In the genomic region with DNA sequence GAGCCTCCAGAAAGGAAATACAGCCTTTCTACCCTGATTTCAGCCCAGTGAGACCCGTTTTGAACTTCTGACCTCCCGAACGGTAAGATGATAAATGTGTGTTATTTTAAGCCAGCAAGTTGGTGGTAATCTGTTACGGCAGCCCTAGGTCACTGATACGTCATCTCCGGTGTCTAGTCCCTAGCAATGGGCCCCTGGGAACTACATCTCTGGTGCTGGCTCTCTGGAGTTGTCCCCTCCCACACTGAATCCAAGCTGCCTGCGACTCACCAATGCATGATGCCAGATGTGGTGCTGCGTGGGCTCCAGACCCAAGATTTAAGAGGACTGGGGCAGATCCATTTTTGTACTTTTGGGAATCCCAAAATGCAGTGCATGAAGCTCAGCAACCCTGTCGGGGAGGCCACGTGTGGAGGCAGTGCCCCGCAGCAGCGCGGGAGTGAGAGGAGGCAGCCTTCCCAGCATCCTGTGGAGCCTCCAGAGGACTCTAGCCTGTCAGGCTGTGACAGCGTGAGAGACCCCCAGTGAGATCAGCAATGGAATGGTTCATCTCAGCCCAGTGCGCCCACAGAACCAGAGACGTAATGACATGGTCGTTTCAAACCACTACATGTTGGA, we compare ENCODE assay signal across 1 cellular context.
TF ChIP-seq lines count a peak whose summit lies in the region.

No MANE protein-coding gene starts in this region.

TF ChIP-seq in HepG2, 621 proteins besides CTCF, POLR2A, EP300 and RAD21:
- TF ChIP-seq ZNF235 (CRISPR knock-in tag; IDR thresholded peaks at IDR 0.05; ENCODE audit: borderline replicate concordance) (no peak), ZNF274 (CRISPR knock-in tag; IDR thresholded peaks at IDR 0.05) (0 out of 2 replicates have a peak, but pooled peaks have one; percentile 39), ZNF598 (CRISPR knock-in tag; IDR thresholded peaks at IDR 0.05; ENCODE audit: borderline replicate concordance) (peak; percentile 77; the same call in 1 of the 2 replicates), GABPB1 (CRISPR knock-in tag; IDR thresholded peaks at IDR 0.05) (peak; percentile 52; the same call in 1 of the 2 replicates), ZBTB38 (CRISPR knock-in tag; IDR thresholded peaks at IDR 0.05) (0 out of 2 replicates have a peak, but pooled peaks have one; percentile 37), ZBTB21 (CRISPR knock-in tag; IDR thresholded peaks at IDR 0.05) (peak; percentile 85), CREB1 (IDR thresholded peaks at IDR 0.05) (peak; percentile 71), CREB1 (CRISPR knock-in tag; IDR thresholded peaks at IDR 0.05) (peak; percentile 80), EZH2 (conservative IDR thresholded peaks at IDR 0.05; ENCODE audit: low read depth, low read length) (no peak), CCAR2 (optimal IDR thresholded peaks at IDR 0.05; ENCODE audit: low read depth, low read length) (no peak), PHF20 (CRISPR knock-in tag; IDR thresholded peaks at IDR 0.05) (0 out of 2 replicates have a peak, but pooled peaks have one; percentile 17), CREM (IDR thresholded peaks at IDR 0.05) (0 out of 2 replicates have a peak, but pooled peaks have one; percentile 14), CREM (CRISPR knock-in tag; IDR thresholded peaks at IDR 0.05) (no peak), ZNF768 (CRISPR knock-in tag; IDR thresholded peaks at IDR 0.05) (peak; percentile 41; the same call in 1 of the 2 replicates), ATF1 (CRISPR knock-in tag; IDR thresholded peaks at IDR 0.05) (peak; percentile 29; the same call in 1 of the 2 replicates), ZNF460 (CRISPR knock-in tag; IDR thresholded peaks at IDR 0.05; ENCODE audit: borderline replicate concordance) (no peak), ZNF292 (CRISPR knock-in tag; IDR thresholded peaks at IDR 0.05; ENCODE audit: borderline replicate concordance, low read depth) (peak; percentile 40; the same call in 1 of the 2 replicates), GABPA (IDR thresholded peaks at IDR 0.05; ENCODE audit: low read depth, low read length) (no peak), GABPA (CRISPR knock-in tag; IDR thresholded peaks at IDR 0.05; ENCODE audit: low read depth) (peak; percentile 43), HOXA3 (CRISPR knock-in tag; IDR thresholded peaks at IDR 0.05) (peak; percentile 77)
- TF ChIP-seq, protein P1, sequence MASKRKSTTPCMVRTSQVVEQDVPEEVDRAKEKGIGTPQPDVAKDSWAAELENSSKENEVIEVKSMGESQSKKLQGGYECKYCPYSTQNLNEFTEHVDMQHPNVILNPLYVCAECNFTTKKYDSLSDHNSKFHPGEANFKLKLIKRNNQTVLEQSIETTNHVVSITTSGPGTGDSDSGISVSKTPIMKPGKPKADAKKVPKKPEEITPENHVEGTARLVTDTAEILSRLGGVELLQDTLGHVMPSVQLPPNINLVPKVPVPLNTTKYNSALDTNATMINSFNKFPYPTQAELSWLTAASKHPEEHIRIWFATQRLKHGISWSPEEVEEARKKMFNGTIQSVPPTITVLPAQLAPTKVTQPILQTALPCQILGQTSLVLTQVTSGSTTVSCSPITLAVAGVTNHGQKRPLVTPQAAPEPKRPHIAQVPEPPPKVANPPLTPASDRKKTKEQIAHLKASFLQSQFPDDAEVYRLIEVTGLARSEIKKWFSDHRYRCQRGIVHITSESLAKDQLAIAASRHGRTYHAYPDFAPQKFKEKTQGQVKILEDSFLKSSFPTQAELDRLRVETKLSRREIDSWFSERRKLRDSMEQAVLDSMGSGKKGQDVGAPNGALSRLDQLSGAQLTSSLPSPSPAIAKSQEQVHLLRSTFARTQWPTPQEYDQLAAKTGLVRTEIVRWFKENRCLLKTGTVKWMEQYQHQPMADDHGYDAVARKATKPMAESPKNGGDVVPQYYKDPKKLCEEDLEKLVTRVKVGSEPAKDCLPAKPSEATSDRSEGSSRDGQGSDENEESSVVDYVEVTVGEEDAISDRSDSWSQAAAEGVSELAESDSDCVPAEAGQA (IDR thresholded peaks at IDR 0.05; ENCODE audit: low read depth): peak; percentile 73; the same call in 1 of the 2 replicates
- TF ChIP-seq, protein P1 (CRISPR knock-in tag; IDR thresholded peaks at IDR 0.05; ENCODE audit: borderline replicate concordance): no peak
- TF ChIP-seq, protein P2, sequence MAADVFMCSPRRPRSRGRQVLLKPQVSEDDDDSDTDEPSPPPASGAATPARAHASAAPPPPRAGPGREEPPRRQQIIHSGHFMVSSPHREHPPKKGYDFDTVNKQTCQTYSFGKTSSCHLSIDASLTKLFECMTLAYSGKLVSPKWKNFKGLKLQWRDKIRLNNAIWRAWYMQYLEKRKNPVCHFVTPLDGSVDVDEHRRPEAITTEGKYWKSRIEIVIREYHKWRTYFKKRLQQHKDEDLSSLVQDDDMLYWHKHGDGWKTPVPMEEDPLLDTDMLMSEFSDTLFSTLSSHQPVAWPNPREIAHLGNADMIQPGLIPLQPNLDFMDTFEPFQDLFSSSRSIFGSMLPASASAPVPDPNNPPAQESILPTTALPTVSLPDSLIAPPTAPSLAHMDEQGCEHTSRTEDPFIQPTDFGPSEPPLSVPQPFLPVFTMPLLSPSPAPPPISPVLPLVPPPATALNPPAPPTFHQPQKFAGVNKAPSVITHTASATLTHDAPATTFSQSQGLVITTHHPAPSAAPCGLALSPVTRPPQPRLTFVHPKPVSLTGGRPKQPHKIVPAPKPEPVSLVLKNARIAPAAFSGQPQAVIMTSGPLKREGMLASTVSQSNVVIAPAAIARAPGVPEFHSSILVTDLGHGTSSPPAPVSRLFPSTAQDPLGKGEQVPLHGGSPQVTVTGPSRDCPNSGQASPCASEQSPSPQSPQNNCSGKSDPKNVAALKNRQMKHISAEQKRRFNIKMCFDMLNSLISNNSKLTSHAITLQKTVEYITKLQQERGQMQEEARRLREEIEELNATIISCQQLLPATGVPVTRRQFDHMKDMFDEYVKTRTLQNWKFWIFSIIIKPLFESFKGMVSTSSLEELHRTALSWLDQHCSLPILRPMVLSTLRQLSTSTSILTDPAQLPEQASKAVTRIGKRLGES (CRISPR knock-in tag; IDR thresholded peaks at IDR 0.05; ENCODE audit: borderline replicate concordance): no peak
- TF ChIP-seq, protein P3, sequence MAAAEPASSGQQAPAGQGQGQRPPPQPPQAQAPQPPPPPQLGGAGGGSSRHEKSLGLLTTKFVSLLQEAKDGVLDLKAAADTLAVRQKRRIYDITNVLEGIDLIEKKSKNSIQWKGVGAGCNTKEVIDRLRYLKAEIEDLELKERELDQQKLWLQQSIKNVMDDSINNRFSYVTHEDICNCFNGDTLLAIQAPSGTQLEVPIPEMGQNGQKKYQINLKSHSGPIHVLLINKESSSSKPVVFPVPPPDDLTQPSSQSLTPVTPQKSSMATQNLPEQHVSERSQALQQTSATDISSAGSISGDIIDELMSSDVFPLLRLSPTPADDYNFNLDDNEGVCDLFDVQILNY (CRISPR knock-in tag; conservative IDR thresholded peaks at IDR 0.05): no peak
- TF ChIP-seq, protein P4, sequence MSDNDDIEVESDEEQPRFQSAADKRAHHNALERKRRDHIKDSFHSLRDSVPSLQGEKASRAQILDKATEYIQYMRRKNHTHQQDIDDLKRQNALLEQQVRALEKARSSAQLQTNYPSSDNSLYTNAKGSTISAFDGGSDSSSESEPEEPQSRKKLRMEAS (IDR thresholded peaks at IDR 0.05): 0 out of 2 replicates have a peak, but pooled peaks have one; percentile 19
- TF ChIP-seq, protein P5, sequence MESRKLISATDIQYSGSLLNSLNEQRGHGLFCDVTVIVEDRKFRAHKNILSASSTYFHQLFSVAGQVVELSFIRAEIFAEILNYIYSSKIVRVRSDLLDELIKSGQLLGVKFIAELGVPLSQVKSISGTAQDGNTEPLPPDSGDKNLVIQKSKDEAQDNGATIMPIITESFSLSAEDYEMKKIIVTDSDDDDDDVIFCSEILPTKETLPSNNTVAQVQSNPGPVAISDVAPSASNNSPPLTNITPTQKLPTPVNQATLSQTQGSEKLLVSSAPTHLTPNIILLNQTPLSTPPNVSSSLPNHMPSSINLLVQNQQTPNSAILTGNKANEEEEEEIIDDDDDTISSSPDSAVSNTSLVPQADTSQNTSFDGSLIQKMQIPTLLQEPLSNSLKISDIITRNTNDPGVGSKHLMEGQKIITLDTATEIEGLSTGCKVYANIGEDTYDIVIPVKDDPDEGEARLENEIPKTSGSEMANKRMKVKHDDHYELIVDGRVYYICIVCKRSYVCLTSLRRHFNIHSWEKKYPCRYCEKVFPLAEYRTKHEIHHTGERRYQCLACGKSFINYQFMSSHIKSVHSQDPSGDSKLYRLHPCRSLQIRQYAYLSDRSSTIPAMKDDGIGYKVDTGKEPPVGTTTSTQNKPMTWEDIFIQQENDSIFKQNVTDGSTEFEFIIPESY (CRISPR knock-in tag; IDR thresholded peaks at IDR 0.05): 0 out of 2 replicates have a peak, but pooled peaks have one; percentile 47
- TF ChIP-seq, protein P6, sequence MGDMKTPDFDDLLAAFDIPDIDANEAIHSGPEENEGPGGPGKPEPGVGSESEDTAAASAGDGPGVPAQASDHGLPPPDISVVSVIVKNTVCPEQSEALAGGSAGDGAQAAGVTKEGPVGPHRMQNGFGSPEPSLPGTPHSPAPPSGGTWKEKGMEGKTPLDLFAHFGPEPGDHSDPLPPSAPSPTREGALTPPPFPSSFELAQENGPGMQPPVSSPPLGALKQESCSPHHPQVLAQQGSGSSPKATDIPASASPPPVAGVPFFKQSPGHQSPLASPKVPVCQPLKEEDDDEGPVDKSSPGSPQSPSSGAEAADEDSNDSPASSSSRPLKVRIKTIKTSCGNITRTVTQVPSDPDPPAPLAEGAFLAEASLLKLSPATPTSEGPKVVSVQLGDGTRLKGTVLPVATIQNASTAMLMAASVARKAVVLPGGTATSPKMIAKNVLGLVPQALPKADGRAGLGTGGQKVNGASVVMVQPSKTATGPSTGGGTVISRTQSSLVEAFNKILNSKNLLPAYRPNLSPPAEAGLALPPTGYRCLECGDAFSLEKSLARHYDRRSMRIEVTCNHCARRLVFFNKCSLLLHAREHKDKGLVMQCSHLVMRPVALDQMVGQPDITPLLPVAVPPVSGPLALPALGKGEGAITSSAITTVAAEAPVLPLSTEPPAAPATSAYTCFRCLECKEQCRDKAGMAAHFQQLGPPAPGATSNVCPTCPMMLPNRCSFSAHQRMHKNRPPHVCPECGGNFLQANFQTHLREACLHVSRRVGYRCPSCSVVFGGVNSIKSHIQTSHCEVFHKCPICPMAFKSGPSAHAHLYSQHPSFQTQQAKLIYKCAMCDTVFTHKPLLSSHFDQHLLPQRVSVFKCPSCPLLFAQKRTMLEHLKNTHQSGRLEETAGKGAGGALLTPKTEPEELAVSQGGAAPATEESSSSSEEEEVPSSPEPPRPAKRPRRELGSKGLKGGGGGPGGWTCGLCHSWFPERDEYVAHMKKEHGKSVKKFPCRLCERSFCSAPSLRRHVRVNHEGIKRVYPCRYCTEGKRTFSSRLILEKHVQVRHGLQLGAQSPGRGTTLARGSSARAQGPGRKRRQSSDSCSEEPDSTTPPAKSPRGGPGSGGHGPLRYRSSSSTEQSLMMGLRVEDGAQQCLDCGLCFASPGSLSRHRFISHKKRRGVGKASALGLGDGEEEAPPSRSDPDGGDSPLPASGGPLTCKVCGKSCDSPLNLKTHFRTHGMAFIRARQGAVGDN (CRISPR knock-in tag; IDR thresholded peaks at IDR 0.05): peak; percentile 44
